In the genomic region with DNA sequence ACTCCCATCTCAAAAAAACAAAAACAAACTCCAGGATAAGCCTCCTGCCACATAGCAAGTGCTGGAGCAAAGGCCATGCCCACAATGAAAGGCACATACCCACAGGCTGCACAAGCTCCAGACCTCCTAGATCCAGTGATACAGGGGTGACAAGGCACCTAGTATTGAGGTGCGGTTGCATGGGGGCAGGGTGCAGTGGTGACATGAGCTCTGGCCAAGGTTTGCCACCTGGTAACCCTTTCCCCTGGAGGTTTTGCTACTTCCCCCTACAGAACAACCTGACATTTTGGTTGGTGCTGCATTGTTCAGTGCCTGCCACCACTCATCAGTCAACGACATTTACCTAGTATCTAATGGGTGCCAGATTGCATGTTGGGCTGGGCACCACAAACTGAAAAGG, we compare ENCODE assay signal across 31 cellular contexts. TPM values are rescaled to one million over a fixed set of nuclear protein-coding genes. Genes with fewer than 3 reads are reported as not detected.
DNase-seq lines count a peak whose midpoint lies in the region; ATAC-seq, FAIRE-seq and TF ChIP-seq lines count a peak whose summit lies in the region.
"Had no signal": no experiment of that assay in that cellular context is flagged by ENCODE, and none has a peak within 500 bp of the region (broad histone marks: within the 10 kb centered on the region; RNA-seq: fewer than 3 reads in every experiment).

No MANE protein-coding gene starts in this region.

- peaks cover 22% of the 10 kb centered on the region for H3K36me3 Mint-ChIP-seq in activated naive CD8-positive, alpha-beta T cell treated with anti-CD3 and anti-CD28 coated beads for 36 hours
- H3K36me3 Mint-ChIP-seq in activated naive CD8-positive, alpha-beta T cell treated with anti-CD3 and anti-CD28 coated beads, Interleukin-2, amount 50 U/mL, for 24 hours (ENCODE audit: low read depth): peaks cover 44% of the 10 kb centered on the region
- peaks cover 41% of the 10 kb centered on the region for H3K36me3 Mint-ChIP-seq in HFFc6 (ENCODE audit: low read depth)

- H3K4ac ChIP-seq in H1 (replicated peaks; ENCODE audit: insufficient read length, low read depth, low read length): no peak overlapping the region

- H3K27ac Mint-ChIP-seq in activated naive CD8-positive, alpha-beta T cell treated with anti-CD3 and anti-CD28 coated beads for 36 hours: peak overlapping the region; percentile 46
- no peak overlapping the region for H3K27ac Mint-ChIP-seq in activated naive CD8-positive, alpha-beta T cell treated with anti-CD3 and anti-CD28 coated beads, Interleukin-2, amount 50 U/mL, for 24 hours
- H3K27ac Mint-ChIP-seq in HFFc6: 0 out of 2 replicates have a peak overlapping the region, but pooled peaks have one; percentile 9
- H3K27ac Mint-ChIP-seq: activated CD4-positive, alpha-beta T cell treated with anti-CD3 and anti-CD28 coated beads, Interleukin-2, amount 10 ng/mL, durations not matched to agents 7 days and 5 days; dendritic cell treated with granulocyte-macrophage colony-stimulating factor and Interleukin-4, amounts not matched to agents 40 ng/mL and 50 ng/mL, for 4 days; nephron progenitor cell had no signal

- no peak for FAIRE-seq in H1 (lab: Jason Lieb, UNC)
- FAIRE-seq: A549, GM18507, H54, urothelium cell line had no signal

- no peak overlapping the region for H2BK15ac ChIP-seq in H1 (ENCODE audit: low read length)

- no peak overlapping the region for H4K5ac ChIP-seq in H1 (ENCODE audit: insufficient read length, low read depth, low read length)

- H3K27me3 ChIP-seq in H1 (replicated peaks in 1 of 4; ENCODE audit: control insufficient read depth in 3 of 4, extremely low read depth in 1 of 4, insufficient read depth in 3 of 4, low read length in 3 of 4) (no peaks in the 10 kb centered on the region), neutrophil (no peaks in the 10 kb centered on the region)
- H3K27me3 ChIP-seq: heart right ventricle, ovary had no signal

- H3K79me2 ChIP-seq in H1 (ENCODE audit: control insufficient read depth in 1 of 2, insufficient read depth in 2 of 2, low read length in 2 of 2): no peaks in the 10 kb centered on the region

- no peak overlapping the region for H2BK20ac ChIP-seq in H1 (ENCODE audit: low read length)

- H3K9me3 ChIP-seq in H1 (ENCODE audit: insufficient read depth in 2 of 2, low read depth in 1 of 2, low read length in 1 of 2) (no peaks in the 10 kb centered on the region), neutrophil (no peaks in the 10 kb centered on the region)
- H3K9me3 ChIP-seq: A549, heart right ventricle, mucosa of descending colon, ovary, thoracic aorta had no signal

- H2AFZ ChIP-seq in H1 (ENCODE audit: low read length): no peak overlapping the region

- H3K4me3 ChIP-seq in H1 (ENCODE audit: extremely low read depth in 1 of 4, insufficient read depth in 2 of 4, low read depth in 3 of 4, low read length in 4 of 4) (no peak overlapping the region), neutrophil (ENCODE audit: low read depth in 1 of 2, low read length in 1 of 2) (no peak overlapping the region)
- H3K4me3 ChIP-seq: A549, heart right ventricle, mucosa of descending colon, ovary, thoracic aorta had no signal

- H3K23me2 ChIP-seq in H1 (ENCODE audit: low read depth, low read length): no peaks in the 10 kb centered on the region

- no peak overlapping the region for H2BK120ac ChIP-seq in H1 (replicated peaks; ENCODE audit: low read depth, low read length)

- TF ChIP-seq POLR2A in H1 (IDR thresholded peaks at IDR 0.05; ENCODE audit: control extremely low read depth in 1 of 2, low read depth in 2 of 2, low read length in 2 of 2): peak in 1 of 2 experiments; percentile 28; a peak in 1 of 3 replicates

- peaks cover 0 to 2% of the 10 kb centered on the region in 2 experiments for H4K20me1 ChIP-seq in H1 (replicated peaks in 1 of 2; ENCODE audit: control insufficient read depth in 1 of 2, insufficient read depth in 2 of 2, low read length in 2 of 2)

- no peak overlapping the region for H3K56ac ChIP-seq in H1 (replicated peaks; ENCODE audit: insufficient read length, low read depth, low read length)

- POLR2A ChIA-PET in H1 (lab: Charles Lee; ENCODE audit: partially characterized antibody): interaction anchor here (0.7 to 6.7 kb wide), 12 partner anchors 9 to 261 kb away, joined by 3 to 51 read pairs (median 4); partner anchors contain the start of genes CDKN2AIPNL and UBE2B

- no peak overlapping the region for H2AK5ac ChIP-seq in H1 (ENCODE audit: low read depth, low read length)

- H3K4me1 Mint-ChIP-seq in activated naive CD8-positive, alpha-beta T cell treated with anti-CD3 and anti-CD28 coated beads for 36 hours: peaks cover 11% of the 10 kb centered on the region
- peaks cover 2% of the 10 kb centered on the region for H3K4me1 Mint-ChIP-seq in activated naive CD8-positive, alpha-beta T cell treated with anti-CD3 and anti-CD28 coated beads, Interleukin-2, amount 50 U/mL, for 24 hours
- H3K4me1 Mint-ChIP-seq in HFFc6 (ENCODE audit: low read depth): peaks cover 24% of the 10 kb centered on the region
- H3K4me1 Mint-ChIP-seq: activated CD4-positive, alpha-beta T cell treated with anti-CD3 and anti-CD28 coated beads, Interleukin-2, amount 10 ng/mL, durations not matched to agents 7 days and 5 days; nephron progenitor cell had no signal

- no peak for TF ChIP-seq CTCF in HFFc6 (IDR thresholded peaks at IDR 0.05)
- TF ChIP-seq CTCF in H1 (IDR thresholded peaks at IDR 0.05; ENCODE audit: control extremely low read depth in 1 of 3, insufficient read depth in 1 of 3, low read depth in 1 of 3, low read length in 3 of 3): no peak
- no peak for TF ChIP-seq CTCF in neutrophil (IDR thresholded peaks at IDR 0.05)

- H3K23ac ChIP-seq in H1 (ENCODE audit: insufficient read length): no peak overlapping the region

- no peak overlapping the region for H3K4me3 Mint-ChIP-seq in activated naive CD8-positive, alpha-beta T cell treated with anti-CD3 and anti-CD28 coated beads for 36 hours
- H3K4me3 Mint-ChIP-seq in activated naive CD8-positive, alpha-beta T cell treated with anti-CD3 and anti-CD28 coated beads, Interleukin-2, amount 50 U/mL, for 24 hours: no peak overlapping the region
- H3K4me3 Mint-ChIP-seq in HFFc6: no peak overlapping the region
- H3K4me3 Mint-ChIP-seq: activated CD4-positive, alpha-beta T cell treated with anti-CD3 and anti-CD28 coated beads, Interleukin-2, amount 10 ng/mL, durations not matched to agents 7 days and 5 days; activated T-cell treated with anti-CD3 and anti-CD28 coated beads, Interleukin-2, amount 50 U/mL, for 4 hours; CD4-positive, alpha-beta T cell; dendritic cell treated with granulocyte-macrophage colony-stimulating factor and Interleukin-4, amounts not matched to agents 40 ng/mL and 50 ng/mL, for 4 days; nephron progenitor cell had no signal

- H3K14ac ChIP-seq in H1 (ENCODE audit: insufficient read length): no peak overlapping the region

- WGBS in H1 (ENCODE audit: extremely low coverage in 1 of 2, insufficient coverage in 1 of 2, insufficient read length in 1 of 2, insufficient replicate concordance in 2 of 2, low coverage in 1 of 2, low lambda C conversion rate in 2 of 2, missing lambda C conversion rate in 1 of 2), 2 experiments: 84% methylated on average over 2 of the region's 2 CpGs; no CpG with 5 or more reads in 1 of the 2 experiments

- no peak overlapping the region for H3K9ac ChIP-seq in H1 (replicated peaks in 1 of 4; ENCODE audit: extremely low read depth in 1 of 4, low read depth in 3 of 4, low read length in 3 of 4)

- H4K8ac ChIP-seq in H1 (ENCODE audit: extremely low read depth, insufficient read depth, low read length): no peak overlapping the region

- H3K4me2 ChIP-seq in H1 (ENCODE audit: insufficient read depth in 1 of 2, low read depth in 2 of 2, low read length in 2 of 2): no peak overlapping the region
- H3K4me2 ChIP-seq: A549 had no signal

- no peak overlapping the region for H3K27ac ChIP-seq in H1 (ENCODE audit: low read depth, low read length)
- peak overlapping the region; percentile 21 for H3K27ac ChIP-seq in neutrophil
- H3K27ac ChIP-seq: A549, heart right ventricle, ovary, thoracic aorta had no signal

- no peaks in the 10 kb centered on the region for H3K79me1 ChIP-seq in H1 (ENCODE audit: low read depth, low read length)

- TF ChIP-seq RAD21 in H1 (IDR thresholded peaks at IDR 0.05 in 1 of 2, conservative IDR thresholded peaks at IDR 0.05 in 1 of 2; ENCODE audit: low read depth in 2 of 2, low read length in 2 of 2): no peak

- no peak overlapping the region for H4K91ac ChIP-seq in H1 (replicated peaks; ENCODE audit: insufficient read length, low read length)

- no peak for ATAC-seq in activated naive CD8-positive, alpha-beta T cell treated with anti-CD3 and anti-CD28 coated beads, Interleukin-2, amount 50 U/mL, for 24 hours
- ATAC-seq: activated T-cell treated with anti-CD3 and anti-CD28 coated beads, Interleukin-2, amount 50 U/mL, for 4 hours; mucosa of descending colon; Panc1 had no signal

- H2BK12ac ChIP-seq in H1 (ENCODE audit: low read depth, low read length): no peak overlapping the region

- no peak overlapping the region for H3K18ac ChIP-seq in H1 (ENCODE audit: extremely low read depth, low read length)

- TF ChIP-seq EP300 in H1 (IDR thresholded peaks at IDR 0.05; ENCODE audit: borderline replicate concordance in 1 of 2, low read depth in 2 of 2, low read length in 2 of 2): no peak

- no peak overlapping the region for H2BK5ac ChIP-seq in H1 (ENCODE audit: low read depth, low read length)

- no peak for DNase-seq in activated naive CD8-positive, alpha-beta T cell treated with anti-CD3 and anti-CD28 coated beads for 36 hours
- DNase-seq in activated naive CD8-positive, alpha-beta T cell treated with anti-CD3 and anti-CD28 coated beads, Interleukin-2, amount 50 U/mL, for 24 hours: no peak
- DNase-seq in HFFc6: no peak
- DNase-seq in H1 (ENCODE audit: low read depth in 1 of 2, low spot score in 2 of 2): no peak
- no peak for DNase-seq in EL
- DNase-seq in ACHN: no peak
- DNase-seq in G401 (ENCODE audit: low spot score): no peak
- DNase-seq: activated CD4-positive, alpha-beta T cell treated with anti-CD3 and anti-CD28 coated beads, Interleukin-2, amount 10 ng/mL, durations not matched to agents 7 days and 5 days; activated gamma-delta T cell treated with Interleukin-2 at 50 U/mL for 16 hours; activated T-cell treated with anti-CD3 and anti-CD28 coated beads, Interleukin-2, amount 50 U/mL, for 4 hours; AML-193; CD4-positive, alpha-beta T cell; foreskin melanocyte; heart right ventricle; mucosa of descending colon; NCI-H1417; NCI-H2029 treated with DMSO at 0.1 percent for 48 hours; NCI-H345; NCI-H69; nephron progenitor cell; ovary; stimulated activated naive CD4-positive, alpha-beta T cell treated with Interleukin-2 at 50 U/mL for 16 hours; SW 1271 had no signal

- H3K4me1 ChIP-seq in H1 (replicated peaks in 1 of 4; ENCODE audit: control insufficient read depth in 3 of 4, insufficient read depth in 4 of 4, low read length in 3 of 4): no peaks in the 10 kb centered on the region
- H3K4me1 ChIP-seq in neutrophil (ENCODE audit: control insufficient read depth in 1 of 2, insufficient read depth in 1 of 2, low read depth in 1 of 2, low read length in 1 of 2): no peaks in the 10 kb centered on the region

- CTCF ChIA-PET in H1 (lab: Charles Lee; ENCODE audit: partially characterized antibody): interaction anchor here (1.1 to 3.2 kb wide), 7 partner anchors 9 to 189 kb away, joined by 3 to 21 read pairs (median 5); partner anchors contain the start of gene CDKN2AIPNL

- in situ Hi-C loops in ACHN (cut with HindIII; ENCODE audit: low pct_ligation_motif_present, low pct_unique_long_range_greater_than_20kb, low sequenced_read_pairs): no loop called here
- in situ Hi-C loops in G401 (cut with HindIII; ENCODE audit: low sequenced_read_pairs): no loop called here

- no peaks in the 10 kb centered on the region for H3K9me3 Mint-ChIP-seq in activated naive CD8-positive, alpha-beta T cell treated with anti-CD3 and anti-CD28 coated beads for 36 hours
- H3K9me3 Mint-ChIP-seq in activated naive CD8-positive, alpha-beta T cell treated with anti-CD3 and anti-CD28 coated beads, Interleukin-2, amount 50 U/mL, for 24 hours: no peaks in the 10 kb centered on the region
- no peaks in the 10 kb centered on the region for H3K9me3 Mint-ChIP-seq in HFFc6
- H3K9me3 Mint-ChIP-seq: activated CD4-positive, alpha-beta T cell treated with anti-CD3 and anti-CD28 coated beads, Interleukin-2, amount 10 ng/mL, durations not matched to agents 7 days and 5 days; activated T-cell treated with anti-CD3 and anti-CD28 coated beads, Interleukin-2, amount 50 U/mL, for 4 hours; CD4-positive, alpha-beta T cell; dendritic cell treated with granulocyte-macrophage colony-stimulating factor and Interleukin-4, amounts not matched to agents 40 ng/mL and 50 ng/mL, for 4 days; nephron progenitor cell had no signal

- H3K27me3 Mint-ChIP-seq in activated naive CD8-positive, alpha-beta T cell treated with anti-CD3 and anti-CD28 coated beads for 36 hours: no peaks in the 10 kb centered on the region
- no peaks in the 10 kb centered on the region for H3K27me3 Mint-ChIP-seq in activated naive CD8-positive, alpha-beta T cell treated with anti-CD3 and anti-CD28 coated beads, Interleukin-2, amount 50 U/mL, for 24 hours
- no peaks in the 10 kb centered on the region for H3K27me3 Mint-ChIP-seq in HFFc6 (ENCODE audit: insufficient read depth)
- H3K27me3 Mint-ChIP-seq: activated CD4-positive, alpha-beta T cell treated with anti-CD3 and anti-CD28 coated beads, Interleukin-2, amount 10 ng/mL, durations not matched to agents 7 days and 5 days; CD4-positive, alpha-beta T cell; dendritic cell treated with granulocyte-macrophage colony-stimulating factor and Interleukin-4, amounts not matched to agents 40 ng/mL and 50 ng/mL, for 4 days had no signal

- H3K36me3 ChIP-seq in H1 (ENCODE audit: control insufficient read depth in 2 of 4, insufficient read depth in 4 of 4, low read length in 3 of 4): peaks cover 6 to 43% (median 16%) of the 10 kb centered on the region in 4 experiments; a peak in 6 of 8 replicates
- peaks cover 90% of the 10 kb centered on the region for H3K36me3 ChIP-seq in neutrophil
- H3K36me3 ChIP-seq: ovary had no signal

RNA-seq across cellular contexts. Expression of gene CDKN2AIPNL, which starts 14.5 kb away (rescaled TPM):
- total RNA-seq in activated naive CD8-positive, alpha-beta T cell treated with anti-CD3 and anti-CD28 coated beads for 36 hours: 10 to 100 TPM; 42.6 to 44.5 TPM
- 10 to 100 TPM; 23.3 to 30.2 (median 28.4) TPM for total RNA-seq in HFFc6 (2021; fragmentation: NEBNext Ultra II Directional; extraction: Animal tissue kit (Norgen Biotek cat#: 25700))
- 54.3 and 56.3 TPM in 2 replicates for total RNA-seq in H1 (2021; fragmentation: NEBNext Ultra II Directional; extraction: Animal tissue kit (Norgen Biotek cat#: 25700))
- 31.2 and 40.0 TPM in 2 replicates for polyA plus RNA-seq in H1 (2011; rRNA removed)
- 44.5 TPM for polyA plus RNA-seq in H1 (2011; cell fraction: cytosol; rRNA removed)
- polyA plus RNA-seq in H1 (2011; cell fraction: nucleus; rRNA removed): 9.6 TPM
- polyA plus RNA-seq in H1 (2012, experiment 1 of 2): 34.7 to 41.9 TPM (median 39.4 TPM) in 4 replicates
- polyA plus RNA-seq in H1 (2012, experiment 2 of 2): 59.9 TPM
- polyA plus RNA-seq in H1 (2013, experiment 1 of 2): 50.3 TPM
- 51.4 TPM for polyA plus RNA-seq in H1 (2013, experiment 2 of 2)
- polyA minus RNA-seq in H1 (2011; rRNA and poly(A)+ RNA removed): 10.6 and 11.7 TPM in 2 replicates
- 16.8 TPM for polyA minus RNA-seq in H1 (2011; cell fraction: cytosol; rRNA and poly(A)+ RNA removed)
- polyA minus RNA-seq in H1 (2011; cell fraction: nucleus; rRNA and poly(A)+ RNA removed): 16.6 TPM
- total RNA-seq in G401 (2014; rRNA removed; shearing (Covaris generic)): 45.0 and 57.5 TPM in 2 replicates

RNA-seq across cellular contexts. Expression of gene UBE2B, which starts 25.8 kb away (rescaled TPM):
- 10 to 100 TPM; 93.8 to 94.0 TPM for total RNA-seq in activated naive CD8-positive, alpha-beta T cell treated with anti-CD3 and anti-CD28 coated beads for 36 hours
- 100 to 1,000 TPM in 1 of 6 experiments, 10 to 100 TPM in 5; 85.0 to 105 (median 95.6) TPM for total RNA-seq in HFFc6 (2021; fragmentation: NEBNext Ultra II Directional; extraction: Animal tissue kit (Norgen Biotek cat#: 25700))
- total RNA-seq in H1 (2021; fragmentation: NEBNext Ultra II Directional; extraction: Animal tissue kit (Norgen Biotek cat#: 25700)): 40.3 and 46.8 TPM in 2 replicates
- polyA plus RNA-seq in H1 (2011; rRNA removed): 8.1 and 15.9 TPM in 2 replicates
- polyA plus RNA-seq in H1 (2011; cell fraction: cytosol; rRNA removed): 21.0 TPM
- 4.1 TPM for polyA plus RNA-seq in H1 (2011; cell fraction: nucleus; rRNA removed)
- polyA plus RNA-seq in H1 (2012, experiment 1 of 2): 13.8 to 34.1 TPM (median 16.4 TPM) in 4 replicates
- 13.1 TPM for polyA plus RNA-seq in H1 (2012, experiment 2 of 2)
- 42.7 TPM for polyA plus RNA-seq in H1 (2013, experiment 1 of 2)
- 34.4 TPM for polyA plus RNA-seq in H1 (2013, experiment 2 of 2)
- 6.4 and 7.3 TPM in 2 replicates for polyA minus RNA-seq in H1 (2011; rRNA and poly(A)+ RNA removed)
- polyA minus RNA-seq in H1 (2011; cell fraction: cytosol; rRNA and poly(A)+ RNA removed): 9.4 TPM
- 9.8 TPM for polyA minus RNA-seq in H1 (2011; cell fraction: nucleus; rRNA and poly(A)+ RNA removed)
- total RNA-seq in G401 (2014; rRNA removed; shearing (Covaris generic)): 31.6 and 35.8 TPM in 2 replicates

RNA-seq across cellular contexts. Expression of gene CDKL3, which starts 30.2 kb away (rescaled TPM):
- total RNA-seq in activated naive CD8-positive, alpha-beta T cell treated with anti-CD3 and anti-CD28 coated beads for 36 hours: 1 to 10 TPM; 1.6 to 3.6 TPM
- 1 to 10 TPM; 1.4 to 3.2 (median 2.2) TPM for total RNA-seq in HFFc6 (2021; fragmentation: NEBNext Ultra II Directional; extraction: Animal tissue kit (Norgen Biotek cat#: 25700))
- total RNA-seq in H1 (2021; fragmentation: NEBNext Ultra II Directional; extraction: Animal tissue kit (Norgen Biotek cat#: 25700)): 1.4 and 1.7 TPM in 2 replicates
- polyA plus RNA-seq in H1 (2011; rRNA removed): 0.49 and 0.77 TPM in 2 replicates
- 0.69 TPM for polyA plus RNA-seq in H1 (2011; cell fraction: cytosol; rRNA removed)
- polyA plus RNA-seq in H1 (2011; cell fraction: nucleus; rRNA removed): 0.41 TPM
- 1.1 to 2.4 TPM (median 1.5 TPM) in 4 replicates for polyA plus RNA-seq in H1 (2012, experiment 1 of 2)
- polyA plus RNA-seq in H1 (2012, experiment 2 of 2): 2.2 TPM
- polyA plus RNA-seq in H1 (2013, experiment 1 of 2): 2.1 TPM
- 0.92 TPM for polyA plus RNA-seq in H1 (2013, experiment 2 of 2)
- 0.32 and 0.47 TPM in 2 replicates for polyA minus RNA-seq in H1 (2011; rRNA and poly(A)+ RNA removed)
- polyA minus RNA-seq in H1 (2011; cell fraction: cytosol; rRNA and poly(A)+ RNA removed): not detected
- 1.7 TPM for polyA minus RNA-seq in H1 (2011; cell fraction: nucleus; rRNA and poly(A)+ RNA removed)
- total RNA-seq in G401 (2014; rRNA removed; shearing (Covaris generic)): 2.3 and 4.6 TPM in 2 replicates
